In the genomic region with DNA sequence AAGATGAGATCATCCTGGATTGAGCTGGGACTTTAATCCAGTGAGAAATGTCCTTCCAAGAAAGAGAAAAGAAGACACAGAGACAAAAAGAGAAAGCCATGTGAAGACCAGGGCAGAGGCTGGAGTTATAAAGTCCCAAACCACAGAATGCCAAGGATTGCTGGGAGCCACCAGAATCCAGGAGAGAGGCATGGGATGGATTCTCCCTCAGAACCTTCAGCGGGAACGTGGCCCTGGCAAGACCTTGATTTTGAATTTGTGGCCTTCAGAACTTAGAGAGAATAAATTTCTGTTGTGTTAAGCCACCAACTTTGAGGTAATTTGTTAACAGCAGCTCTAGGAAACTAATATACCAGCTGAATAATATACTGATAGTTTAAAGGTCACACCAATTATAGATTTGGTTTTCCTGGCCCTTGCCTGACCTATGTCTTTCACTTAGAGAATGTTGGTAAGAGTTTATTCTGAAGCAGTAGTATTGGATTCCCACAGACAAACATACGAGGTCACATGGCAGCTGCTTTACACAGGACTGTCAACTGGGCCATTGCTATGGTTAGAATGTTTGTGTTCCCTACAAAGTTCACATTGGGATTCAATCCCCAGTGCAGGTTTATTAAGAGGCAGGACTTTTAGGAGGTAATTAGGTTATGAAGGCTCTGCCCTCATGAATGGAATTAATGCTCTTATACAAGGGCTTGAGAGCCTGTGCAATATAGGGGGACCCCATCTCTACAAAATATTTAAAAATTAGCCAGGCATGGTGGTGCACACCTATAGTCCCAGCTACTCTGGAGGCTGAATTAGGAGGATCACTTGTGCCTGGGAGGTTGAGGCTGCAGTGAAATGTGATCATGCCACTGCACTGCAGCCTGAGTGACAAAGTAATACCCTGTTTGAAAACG, we compare ENCODE assay signal across 1 cellular context.
A peak's percentile ranks its signal among the peaks of the same experiment; 100 is the strongest.
TF ChIP-seq lines count a peak whose summit lies in the region.

No MANE protein-coding gene starts in this region.

TF ChIP-seq in HepG2, 621 proteins besides CTCF, POLR2A, EP300 and RAD21 (continues in another document):
- no peak for TF ChIP-seq ZNF367 (CRISPR knock-in tag; IDR thresholded peaks at IDR 0.05; ENCODE audit: borderline replicate concordance)
- peak; percentile 64; the same call in 1 of the 2 replicates for TF ChIP-seq SIX1 (CRISPR knock-in tag; IDR thresholded peaks at IDR 0.05; ENCODE audit: borderline replicate concordance)
- no peak for TF ChIP-seq TOPORS (CRISPR knock-in tag; IDR thresholded peaks at IDR 0.05)
- TF ChIP-seq, protein P1, sequence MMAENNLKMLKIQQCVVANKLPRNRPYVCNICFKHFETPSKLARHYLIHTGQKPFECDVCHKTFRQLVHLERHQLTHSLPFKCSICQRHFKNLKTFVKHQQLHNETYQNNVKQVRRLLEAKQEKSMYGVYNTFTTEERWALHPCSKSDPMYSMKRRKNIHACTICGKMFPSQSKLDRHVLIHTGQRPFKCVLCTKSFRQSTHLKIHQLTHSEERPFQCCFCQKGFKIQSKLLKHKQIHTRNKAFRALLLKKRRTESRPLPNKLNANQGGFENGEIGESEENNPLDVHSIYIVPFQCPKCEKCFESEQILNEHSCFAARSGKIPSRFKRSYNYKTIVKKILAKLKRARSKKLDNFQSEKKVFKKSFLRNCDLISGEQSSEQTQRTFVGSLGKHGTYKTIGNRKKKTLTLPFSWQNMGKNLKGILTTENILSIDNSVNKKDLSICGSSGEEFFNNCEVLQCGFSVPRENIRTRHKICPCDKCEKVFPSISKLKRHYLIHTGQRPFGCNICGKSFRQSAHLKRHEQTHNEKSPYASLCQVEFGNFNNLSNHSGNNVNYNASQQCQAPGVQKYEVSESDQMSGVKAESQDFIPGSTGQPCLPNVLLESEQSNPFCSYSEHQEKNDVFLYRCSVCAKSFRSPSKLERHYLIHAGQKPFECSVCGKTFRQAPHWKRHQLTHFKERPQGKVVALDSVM (CRISPR knock-in tag; IDR thresholded peaks at IDR 0.05): peak; percentile 93
- peak; percentile 41; the same call in 1 of the 3 replicates for TF ChIP-seq MXI1 (IDR thresholded peaks at IDR 0.05; ENCODE audit: borderline replicate concordance, low read depth, low read length)
- TF ChIP-seq, protein P2, sequence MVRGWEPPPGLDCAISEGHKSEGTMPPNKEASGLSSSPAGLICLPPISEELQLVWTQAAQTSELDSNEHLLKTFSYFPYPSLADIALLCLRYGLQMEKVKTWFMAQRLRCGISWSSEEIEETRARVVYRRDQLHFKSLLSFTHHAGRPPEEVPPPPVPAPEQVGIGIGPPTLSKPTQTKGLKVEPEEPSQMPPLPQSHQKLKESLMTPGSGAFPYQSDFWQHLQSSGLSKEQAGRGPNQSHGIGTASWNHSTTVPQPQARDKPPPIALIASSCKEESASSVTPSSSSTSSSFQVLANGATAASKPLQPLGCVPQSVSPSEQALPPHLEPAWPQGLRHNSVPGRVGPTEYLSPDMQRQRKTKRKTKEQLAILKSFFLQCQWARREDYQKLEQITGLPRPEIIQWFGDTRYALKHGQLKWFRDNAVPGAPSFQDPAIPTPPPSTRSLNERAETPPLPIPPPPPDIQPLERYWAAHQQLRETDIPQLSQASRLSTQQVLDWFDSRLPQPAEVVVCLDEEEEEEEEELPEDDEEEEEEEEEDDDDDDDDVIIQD (CRISPR knock-in tag; IDR thresholded peaks at IDR 0.05; ENCODE audit: low read depth): peak; percentile 86; the same call in 1 of the 2 replicates
- TF ChIP-seq, protein P3, sequence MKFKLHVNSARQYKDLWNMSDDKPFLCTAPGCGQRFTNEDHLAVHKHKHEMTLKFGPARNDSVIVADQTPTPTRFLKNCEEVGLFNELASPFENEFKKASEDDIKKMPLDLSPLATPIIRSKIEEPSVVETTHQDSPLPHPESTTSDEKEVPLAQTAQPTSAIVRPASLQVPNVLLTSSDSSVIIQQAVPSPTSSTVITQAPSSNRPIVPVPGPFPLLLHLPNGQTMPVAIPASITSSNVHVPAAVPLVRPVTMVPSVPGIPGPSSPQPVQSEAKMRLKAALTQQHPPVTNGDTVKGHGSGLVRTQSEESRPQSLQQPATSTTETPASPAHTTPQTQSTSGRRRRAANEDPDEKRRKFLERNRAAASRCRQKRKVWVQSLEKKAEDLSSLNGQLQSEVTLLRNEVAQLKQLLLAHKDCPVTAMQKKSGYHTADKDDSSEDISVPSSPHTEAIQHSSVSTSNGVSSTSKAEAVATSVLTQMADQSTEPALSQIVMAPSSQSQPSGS (CRISPR knock-in tag; IDR thresholded peaks at IDR 0.05): peak; percentile 20; the same call in 1 of the 2 replicates
- TF ChIP-seq BCL6 (CRISPR knock-in tag; IDR thresholded peaks at IDR 0.05): peak; percentile 43
- peak; percentile 37; the same call in 1 of the 2 replicates for TF ChIP-seq HMG20A (CRISPR knock-in tag; IDR thresholded peaks at IDR 0.05; ENCODE audit: borderline replicate concordance)
- no peak for TF ChIP-seq CCDC6 (CRISPR knock-in tag; IDR thresholded peaks at IDR 0.05)
- TF ChIP-seq KAT8 (CRISPR knock-in tag; IDR thresholded peaks at IDR 0.05): 0 out of 2 replicates have a peak, but pooled peaks have one; percentile 15
- 0 out of 2 replicates have a peak, but pooled peaks have one; percentile 27 for TF ChIP-seq ZNF264 (CRISPR knock-in tag; IDR thresholded peaks at IDR 0.05)
- TF ChIP-seq, protein P4, sequence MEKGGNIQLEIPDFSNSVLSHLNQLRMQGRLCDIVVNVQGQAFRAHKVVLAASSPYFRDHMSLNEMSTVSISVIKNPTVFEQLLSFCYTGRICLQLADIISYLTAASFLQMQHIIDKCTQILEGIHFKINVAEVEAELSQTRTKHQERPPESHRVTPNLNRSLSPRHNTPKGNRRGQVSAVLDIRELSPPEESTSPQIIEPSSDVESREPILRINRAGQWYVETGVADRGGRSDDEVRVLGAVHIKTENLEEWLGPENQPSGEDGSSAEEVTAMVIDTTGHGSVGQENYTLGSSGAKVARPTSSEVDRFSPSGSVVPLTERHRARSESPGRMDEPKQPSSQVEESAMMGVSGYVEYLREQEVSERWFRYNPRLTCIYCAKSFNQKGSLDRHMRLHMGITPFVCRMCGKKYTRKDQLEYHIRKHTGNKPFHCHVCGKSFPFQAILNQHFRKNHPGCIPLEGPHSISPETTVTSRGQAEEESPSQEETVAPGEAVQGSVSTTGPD (CRISPR knock-in tag; IDR thresholded peaks at IDR 0.05): peak; percentile 37; the same call in 1 of the 2 replicates
- TF ChIP-seq, protein P5, sequence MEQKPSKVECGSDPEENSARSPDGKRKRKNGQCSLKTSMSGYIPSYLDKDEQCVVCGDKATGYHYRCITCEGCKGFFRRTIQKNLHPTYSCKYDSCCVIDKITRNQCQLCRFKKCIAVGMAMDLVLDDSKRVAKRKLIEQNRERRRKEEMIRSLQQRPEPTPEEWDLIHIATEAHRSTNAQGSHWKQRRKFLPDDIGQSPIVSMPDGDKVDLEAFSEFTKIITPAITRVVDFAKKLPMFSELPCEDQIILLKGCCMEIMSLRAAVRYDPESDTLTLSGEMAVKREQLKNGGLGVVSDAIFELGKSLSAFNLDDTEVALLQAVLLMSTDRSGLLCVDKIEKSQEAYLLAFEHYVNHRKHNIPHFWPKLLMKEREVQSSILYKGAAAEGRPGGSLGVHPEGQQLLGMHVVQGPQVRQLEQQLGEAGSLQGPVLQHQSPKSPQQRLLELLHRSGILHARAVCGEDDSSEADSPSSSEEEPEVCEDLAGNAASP (CRISPR knock-in tag; IDR thresholded peaks at IDR 0.05; ENCODE audit: borderline replicate concordance): peak; percentile 69; the same call in 1 of the 2 replicates
- TF ChIP-seq TBP (CRISPR knock-in tag; IDR thresholded peaks at IDR 0.05): no peak
- TF ChIP-seq, protein P6, sequence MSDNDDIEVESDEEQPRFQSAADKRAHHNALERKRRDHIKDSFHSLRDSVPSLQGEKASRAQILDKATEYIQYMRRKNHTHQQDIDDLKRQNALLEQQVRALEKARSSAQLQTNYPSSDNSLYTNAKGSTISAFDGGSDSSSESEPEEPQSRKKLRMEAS (IDR thresholded peaks at IDR 0.05): peak; percentile 38; the same call in 1 of the 2 replicates
- no peak for TF ChIP-seq HNF4G (IDR thresholded peaks at IDR 0.05; ENCODE audit: borderline replicate concordance, low read depth, low read length)
- no peak for TF ChIP-seq HNF4G (CRISPR knock-in tag; IDR thresholded peaks at IDR 0.05; ENCODE audit: borderline replicate concordance, low read depth)
- no peak for TF ChIP-seq ZNF792 (CRISPR knock-in tag; IDR thresholded peaks at IDR 0.05)
- TF ChIP-seq, protein P7, sequence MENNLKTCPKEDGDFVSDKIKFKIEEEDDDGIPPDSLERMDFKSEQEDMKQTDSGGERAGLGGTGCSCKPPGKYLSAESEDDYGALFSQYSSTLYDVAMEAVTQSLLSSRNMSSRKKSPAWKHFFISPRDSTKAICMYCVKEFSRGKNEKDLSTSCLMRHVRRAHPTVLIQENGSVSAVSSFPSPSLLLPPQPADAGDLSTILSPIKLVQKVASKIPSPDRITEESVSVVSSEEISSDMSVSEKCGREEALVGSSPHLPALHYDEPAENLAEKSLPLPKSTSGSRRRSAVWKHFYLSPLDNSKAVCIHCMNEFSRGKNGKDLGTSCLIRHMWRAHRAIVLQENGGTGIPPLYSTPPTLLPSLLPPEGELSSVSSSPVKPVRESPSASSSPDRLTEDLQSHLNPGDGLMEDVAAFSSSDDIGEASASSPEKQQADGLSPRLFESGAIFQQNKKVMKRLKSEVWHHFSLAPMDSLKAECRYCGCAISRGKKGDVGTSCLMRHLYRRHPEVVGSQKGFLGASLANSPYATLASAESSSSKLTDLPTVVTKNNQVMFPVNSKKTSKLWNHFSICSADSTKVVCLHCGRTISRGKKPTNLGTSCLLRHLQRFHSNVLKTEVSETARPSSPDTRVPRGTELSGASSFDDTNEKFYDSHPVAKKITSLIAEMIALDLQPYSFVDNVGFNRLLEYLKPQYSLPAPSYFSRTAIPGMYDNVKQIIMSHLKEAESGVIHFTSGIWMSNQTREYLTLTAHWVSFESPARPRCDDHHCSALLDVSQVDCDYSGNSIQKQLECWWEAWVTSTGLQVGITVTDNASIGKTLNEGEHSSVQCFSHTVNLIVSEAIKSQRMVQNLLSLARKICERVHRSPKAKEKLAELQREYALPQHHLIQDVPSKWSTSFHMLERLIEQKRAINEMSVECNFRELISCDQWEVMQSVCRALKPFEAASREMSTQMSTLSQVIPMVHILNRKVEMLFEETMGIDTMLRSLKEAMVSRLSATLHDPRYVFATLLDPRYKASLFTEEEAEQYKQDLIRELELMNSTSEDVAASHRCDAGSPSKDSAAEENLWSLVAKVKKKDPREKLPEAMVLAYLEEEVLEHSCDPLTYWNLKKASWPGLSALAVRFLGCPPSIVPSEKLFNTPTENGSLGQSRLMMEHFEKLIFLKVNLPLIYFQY (CRISPR knock-in tag; IDR thresholded peaks at IDR 0.05; ENCODE audit: borderline replicate concordance): peak; percentile 66; the same call in 1 of the 2 replicates
- no peak for TF ChIP-seq ZBTB20 (CRISPR knock-in tag; IDR thresholded peaks at IDR 0.05; ENCODE audit: borderline replicate concordance, low read depth)
- TF ChIP-seq ZNF546 (CRISPR knock-in tag; conservative IDR thresholded peaks at IDR 0.05): no peak
- no peak for TF ChIP-seq SOX6 (IDR thresholded peaks at IDR 0.05)
- peak; percentile 61 for TF ChIP-seq SOX6 (CRISPR knock-in tag; IDR thresholded peaks at IDR 0.05)
- TF ChIP-seq SOX5 (CRISPR knock-in tag; IDR thresholded peaks at IDR 0.05; ENCODE audit: borderline replicate concordance): peak; percentile 57; the same call in 1 of the 2 replicates
- TF ChIP-seq POGZ (CRISPR knock-in tag; IDR thresholded peaks at IDR 0.05): peak; percentile 65
- TF ChIP-seq SOX13 (IDR thresholded peaks at IDR 0.05): no peak
- peak in 1 of 2 experiments; percentile 75; a peak in 1 of 4 replicates for TF ChIP-seq SOX13 (CRISPR knock-in tag; conservative IDR thresholded peaks at IDR 0.05 in 1 of 2, IDR thresholded peaks at IDR 0.05 in 1 of 2)
- TF ChIP-seq, protein P8, sequence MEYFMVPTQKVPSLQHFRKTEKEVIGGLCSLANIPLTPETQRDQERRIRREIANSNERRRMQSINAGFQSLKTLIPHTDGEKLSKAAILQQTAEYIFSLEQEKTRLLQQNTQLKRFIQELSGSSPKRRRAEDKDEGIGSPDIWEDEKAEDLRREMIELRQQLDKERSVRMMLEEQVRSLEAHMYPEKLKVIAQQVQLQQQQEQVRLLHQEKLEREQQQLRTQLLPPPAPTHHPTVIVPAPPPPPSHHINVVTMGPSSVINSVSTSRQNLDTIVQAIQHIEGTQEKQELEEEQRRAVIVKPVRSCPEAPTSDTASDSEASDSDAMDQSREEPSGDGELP (IDR thresholded peaks at IDR 0.05; ENCODE audit: borderline replicate concordance, low read depth): 0 out of 2 replicates have a peak, but pooled peaks have one; percentile 9
- TF ChIP-seq, protein P9, sequence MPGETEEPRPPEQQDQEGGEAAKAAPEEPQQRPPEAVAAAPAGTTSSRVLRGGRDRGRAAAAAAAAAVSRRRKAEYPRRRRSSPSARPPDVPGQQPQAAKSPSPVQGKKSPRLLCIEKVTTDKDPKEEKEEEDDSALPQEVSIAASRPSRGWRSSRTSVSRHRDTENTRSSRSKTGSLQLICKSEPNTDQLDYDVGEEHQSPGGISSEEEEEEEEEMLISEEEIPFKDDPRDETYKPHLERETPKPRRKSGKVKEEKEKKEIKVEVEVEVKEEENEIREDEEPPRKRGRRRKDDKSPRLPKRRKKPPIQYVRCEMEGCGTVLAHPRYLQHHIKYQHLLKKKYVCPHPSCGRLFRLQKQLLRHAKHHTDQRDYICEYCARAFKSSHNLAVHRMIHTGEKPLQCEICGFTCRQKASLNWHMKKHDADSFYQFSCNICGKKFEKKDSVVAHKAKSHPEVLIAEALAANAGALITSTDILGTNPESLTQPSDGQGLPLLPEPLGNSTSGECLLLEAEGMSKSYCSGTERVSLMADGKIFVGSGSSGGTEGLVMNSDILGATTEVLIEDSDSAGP (CRISPR knock-in tag; IDR thresholded peaks at IDR 0.05; ENCODE audit: borderline replicate concordance): no peak
- no peak for TF ChIP-seq ZNF619 (CRISPR knock-in tag; IDR thresholded peaks at IDR 0.05)
- peak; percentile 76; the same call in 1 of the 2 replicates for TF ChIP-seq RXRB (CRISPR knock-in tag; IDR thresholded peaks at IDR 0.05; ENCODE audit: borderline replicate concordance)
- peak; percentile 48 for TF ChIP-seq TEAD3 (CRISPR knock-in tag; optimal IDR thresholded peaks at IDR 0.05; ENCODE audit: borderline replicate concordance)
- no peak for TF ChIP-seq FOXP1 (IDR thresholded peaks at IDR 0.05)
- peak; percentile 42; the same call in 1 of the 2 replicates for TF ChIP-seq FOXP1 (CRISPR knock-in tag; IDR thresholded peaks at IDR 0.05)
